ENCODE assay signal across 7 cellular contexts in the genomic region with DNA sequence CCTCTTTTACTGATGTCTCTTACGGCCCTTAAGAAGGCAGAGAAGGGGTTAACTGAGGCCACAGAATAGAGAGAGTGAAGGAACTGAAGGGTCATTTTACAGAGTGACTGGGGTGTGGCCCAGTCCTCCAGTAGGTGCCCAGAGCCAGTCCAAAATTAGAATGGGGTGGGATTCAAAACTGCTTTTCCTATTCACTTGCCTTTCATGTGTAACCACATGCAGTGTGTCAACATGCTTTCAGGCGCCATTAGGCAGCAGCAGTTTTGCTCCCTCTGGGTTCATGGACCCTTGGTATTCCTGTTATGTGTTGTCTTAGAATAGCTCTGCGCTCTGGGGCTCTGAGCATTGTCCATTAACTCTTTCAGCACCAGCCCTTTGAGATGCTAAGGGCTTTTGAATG.
DNase-seq lines count a peak whose midpoint lies in the region; ATAC-seq and TF ChIP-seq lines count a peak whose summit lies in the region.
"Not testable (repeated sequence)": the region's sequence is repeated elsewhere in the genome, so short reads cannot be mapped to it uniquely, and the experiment has no call there.

No MANE protein-coding gene starts in this region.

- not testable (repeated sequence) for H3K36me3 ChIP-seq in GM23338 (ENCODE audit: insufficient read depth); Panc1 (ENCODE audit: control insufficient read depth, insufficient read depth, low read length); brain microvascular endothelial cell (replicated peaks); right lobe of liver; upper lobe of right lung

- not testable (repeated sequence) for H3K4me3 ChIP-seq in GM23338; Panc1 (ENCODE audit: low read depth in 2 of 2, low read length in 2 of 2); brain microvascular endothelial cell (ENCODE audit: low read depth, low read length); right cardiac atrium (ENCODE audit: low read length); right lobe of liver; upper lobe of right lung

- in situ Hi-C loops in Panc1 (cut with HindIII; ENCODE audit: low pct_unique_long_range_greater_than_20kb, low sequenced_read_pairs); brain microvascular endothelial cell (cut with HindIII; ENCODE audit: low pct_ligation_motif_present, low sequenced_read_pairs): not testable (repeated sequence)

- WGBS in right cardiac atrium: 51% methylated on average over 2 of the region's 3 CpGs
- WGBS in right lobe of liver (ENCODE audit: insufficient coverage, low coverage, low lambda C conversion rate, missing lambda C conversion rate): no CpG with 5 or more reads among the region's 3 CpGs

- not testable (repeated sequence) for H2AFZ ChIP-seq in GM23338

- POLR2A ChIA-PET in Panc1 (lab: Charles Lee): not testable (repeated sequence)

- not testable (repeated sequence) for H3K4me2 ChIP-seq in GM23338

- H3K9me3 Mint-ChIP-seq in GM23338: not testable (repeated sequence)

- not testable (repeated sequence) for H3K9me3 ChIP-seq in Panc1 (ENCODE audit: control insufficient read depth, insufficient read depth, low read depth, low read length); right cardiac atrium (ENCODE audit: control insufficient read depth, low read length); right lobe of liver; upper lobe of right lung

- CTCF ChIA-PET in Panc1 (lab: Charles Lee): not testable (repeated sequence)

- peak; percentile 29; the same call in 2 of the 3 replicates for ATAC-seq in GM23338
- ATAC-seq in Panc1: peak; percentile 53; the same call in 1 of the 2 replicates
- peak; percentile 38 to 41 for ATAC-seq in right cardiac atrium
- peak; percentile 19 to 39 (median 34) for ATAC-seq in right lobe of liver
- peak; percentile 27 for ATAC-seq in upper lobe of right lung

- H3K4me1 Mint-ChIP-seq in GM23338: not testable (repeated sequence)

- H3K27ac ChIP-seq in GM23338 (ENCODE audit: low read depth); Panc1 (ENCODE audit: low read length); brain microvascular endothelial cell; right cardiac atrium (ENCODE audit: low read length); right lobe of liver; upper lobe of right lung: not testable (repeated sequence)

- not testable (repeated sequence) for H3F3A ChIP-seq in GM23338 (replicated peaks; ENCODE audit: low read depth)

- not testable (repeated sequence) for H3K9me2 ChIP-seq in GM23338 (ENCODE audit: insufficient read depth)

- not testable (repeated sequence) for H3K36me3 Mint-ChIP-seq in GM23338 (ENCODE audit: low read depth)

- not testable (repeated sequence) for H3K4me1 ChIP-seq in GM23338 (ENCODE audit: insufficient read depth); Panc1 (ENCODE audit: control insufficient read depth, insufficient read depth, low read length); right cardiac atrium (ENCODE audit: control insufficient read depth, insufficient read depth, low read length); right lobe of liver; upper lobe of right lung

- not testable (repeated sequence) for DNase-seq in GM23338 (ENCODE audit: low spot score); Panc1 (ENCODE audit: low read depth, low spot score); right lobe of liver; upper lobe of right lung
- DNase-seq in brain microvascular endothelial cell: peak; percentile 30
- peak; percentile 55 for DNase-seq in cardiac septum (ENCODE audit: low spot score)
- DNase-seq in right cardiac atrium: peak in 2 of 3 donors; percentile 2 to 13

- H3K4me3 Mint-ChIP-seq in GM23338: not testable (repeated sequence)

- not testable (repeated sequence) for TF ChIP-seq CTCF in GM23338 (conservative IDR thresholded peaks at IDR 0.05; ENCODE audit: low read depth in 2 of 2); Panc1 (IDR thresholded peaks at IDR 0.05); brain microvascular endothelial cell (IDR thresholded peaks at IDR 0.05; ENCODE audit: low read depth, low read length, missing control alignments); right lobe of liver (IDR thresholded peaks at IDR 0.05); upper lobe of right lung (IDR thresholded peaks at IDR 0.05)

- not testable (repeated sequence) for H3K27me3 Mint-ChIP-seq in GM23338 (ENCODE audit: insufficient read depth, low read depth, poor library complexity)

- not testable (repeated sequence) for TF ChIP-seq POLR2A in right lobe of liver (IDR thresholded peaks at IDR 0.05)

- H3K79me2 ChIP-seq in GM23338 (replicated peaks; ENCODE audit: insufficient read depth): not testable (repeated sequence)

- H4K20me1 ChIP-seq in GM23338 (replicated peaks; ENCODE audit: insufficient read depth): not testable (repeated sequence)

- not testable (repeated sequence) for BruUV-seq in Panc1 (replicated peaks; lab: Mats Ljungman, UMichigan)

- H3K27ac Mint-ChIP-seq in GM23338: not testable (repeated sequence)

- not testable (repeated sequence) for H3K27me3 ChIP-seq in GM23338 (ENCODE audit: insufficient read depth); Panc1 (ENCODE audit: control insufficient read depth, insufficient read depth, low read length); brain microvascular endothelial cell (replicated peaks); right cardiac atrium (ENCODE audit: control insufficient read depth, insufficient read depth); right lobe of liver; upper lobe of right lung

- intact Hi-C loops in Panc1 (cut with micrococcal nuclease; ENCODE audit: unreplicated experiment); cardiac septum (cut with DNase I); right cardiac atrium (cut with DNase I); right lobe of liver (cut with DNase I); upper lobe of right lung (cut with DNase I): not testable (repeated sequence)
